Comparison of ENCODE assay signal across 27 cellular contexts in the genomic region with DNA sequence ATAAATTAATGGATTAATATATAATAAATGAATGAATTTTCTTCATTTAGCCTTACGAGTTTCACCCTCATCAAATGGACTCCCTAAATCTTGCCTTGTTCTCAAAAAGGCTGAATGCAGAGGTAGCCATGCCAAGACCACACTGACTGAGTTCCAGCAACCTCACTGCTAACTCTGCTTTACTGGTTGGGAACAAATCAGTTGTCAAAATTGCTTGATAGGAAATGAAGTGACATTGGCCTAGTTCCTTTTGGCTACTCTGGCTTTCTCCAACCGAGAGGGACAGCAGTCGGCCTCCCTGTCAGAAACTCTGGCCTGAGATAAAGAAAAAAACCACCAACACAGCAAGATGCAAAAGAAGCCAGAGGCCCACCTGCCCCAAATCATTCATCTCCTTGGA.
"Had no signal": no experiment of that assay in that cellular context is flagged by ENCODE, and none has a peak within 500 bp of the region (broad histone marks: within the 10 kb centered on the region; RNA-seq: fewer than 3 reads in every experiment).

No MANE protein-coding gene starts in this region.

- H3K27ac ChIP-seq: stomach, suprapubic skin, testis, thoracic aorta, thyroid gland, tibial artery, tibial nerve, transverse colon, upper lobe of left lung, upper lobe of right lung, uterus, vagina had no signal

- H3K4me1 Mint-ChIP-seq: stimulated activated effector memory CD8-positive, alpha-beta T cell treated with anti-CD3 and anti-CD28 coated beads, Interleukin-12 subunit alpha, Interleukin-12 subunit beta, amount 100 ng/mL, for 72 hours; stimulated activated memory B cell treated with anti-CD40 and anti-IgM and Interleukin-4, amounts not matched to agents 10 μg/mL and 1 μg/mL and 100 μg/mL, for 72 hours; stimulated activated naive B cell treated with anti-CD40 and anti-IgM and Interleukin-4, amounts not matched to agents 10 μg/mL and 1 μg/mL and 100 μg/mL, for 72 hours; stimulated activated naive CD8-positive, alpha-beta T cell treated with anti-CD3 and anti-CD28 coated beads, Interleukin-15, amount 100 ng/mL, for 72 hours had no signal

- H3K27me3 ChIP-seq: stomach, suprapubic skin, testis, thyroid gland, tibial artery, tibial nerve, transverse colon, upper lobe of left lung, upper lobe of right lung, uterus, vagina had no signal

- H3K9me3 ChIP-seq: suprapubic skin, testis, thoracic aorta, thyroid gland, tibial artery, tibial nerve, transverse colon, upper lobe of left lung, upper lobe of right lung, uterus, vagina had no signal

- DNase-seq: stimulated activated CD4-positive, alpha-beta T cell treated with anti-CD3 and anti-CD28 coated beads, Interleukin-4, amount 100 ng/mL, for 1 hour; stimulated activated CD4-positive, alpha-beta T cell treated with anti-CD3 and anti-CD28 coated beads, Interleukin-4, amount 100 ng/mL, for 24 hours; stimulated activated CD4-positive, alpha-beta T cell treated with anti-CD3 and anti-CD28 coated beads, Interleukin-4, amount 100 ng/mL, for 4 hours; stimulated activated CD8-positive, alpha-beta memory T cell treated with anti-CD3 and anti-CD28 coated beads, Interleukin-4, amount 100 ng/mL, for 48 hours; stimulated activated naive B cell treated with anti-CD40 and anti-IgM and Interleukin-4, amounts not matched to agents 10 μg/mL and 1 μg/mL and 100 μg/mL, for 72 hours; stimulated activated naive CD4-positive, alpha-beta T cell; stimulated activated naive CD4-positive, alpha-beta T cell treated with Interleukin-2 at 50 U/mL for 16 hours; stimulated activated naive CD8-positive, alpha-beta T cell treated with anti-CD3 and anti-CD28 coated beads, Interleukin-15, amount 100 ng/mL, for 72 hours; stimulated activated naive CD8-positive, alpha-beta T cell treated with anti-CD3 and anti-CD28 coated beads, Interleukin-15, Interleukin-2, amounts not matched to agents 100 U/mL and 50 U/mL, for 24 hours; stomach; substantia nigra; testis; thyroid gland; tibial artery; transverse colon; trophoblast cell; upper lobe of left lung; upper lobe of right lung; uterus had no signal

- H3K36me3 Mint-ChIP-seq: stimulated activated effector memory CD8-positive, alpha-beta T cell treated with anti-CD3 and anti-CD28 coated beads, Interleukin-12 subunit alpha, Interleukin-12 subunit beta, amount 100 ng/mL, for 72 hours; stimulated activated memory B cell treated with anti-CD40 and anti-IgM and Interleukin-4, amounts not matched to agents 10 μg/mL and 1 μg/mL and 100 μg/mL, for 72 hours; stimulated activated naive B cell treated with anti-CD40 and anti-IgM and Interleukin-4, amounts not matched to agents 10 μg/mL and 1 μg/mL and 100 μg/mL, for 72 hours; type B pancreatic cell had no signal

- H3K4me3 Mint-ChIP-seq: stimulated activated effector memory CD8-positive, alpha-beta T cell treated with anti-CD3 and anti-CD28 coated beads, Interleukin-12 subunit alpha, Interleukin-12 subunit beta, amount 100 ng/mL, for 72 hours; stimulated activated memory B cell treated with anti-CD40 and anti-IgM and Interleukin-4, amounts not matched to agents 10 μg/mL and 1 μg/mL and 100 μg/mL, for 72 hours; stimulated activated naive B cell treated with anti-CD40 and anti-IgM and Interleukin-4, amounts not matched to agents 10 μg/mL and 1 μg/mL and 100 μg/mL, for 72 hours; stimulated activated naive CD8-positive, alpha-beta T cell treated with anti-CD3 and anti-CD28 coated beads, Interleukin-15, amount 100 ng/mL, for 72 hours; stimulated activated naive CD8-positive, alpha-beta T cell treated with anti-CD3 and anti-CD28 coated beads, Interleukin-15, Interleukin-2, amounts not matched to agents 100 ng/mL and 50 ng/mL, for 24 hours; type B pancreatic cell had no signal

- H3K9me3 Mint-ChIP-seq: stimulated activated effector memory CD8-positive, alpha-beta T cell treated with anti-CD3 and anti-CD28 coated beads, Interleukin-12 subunit alpha, Interleukin-12 subunit beta, amount 100 ng/mL, for 72 hours; stimulated activated memory B cell treated with anti-CD40 and anti-IgM and Interleukin-4, amounts not matched to agents 10 μg/mL and 1 μg/mL and 100 μg/mL, for 72 hours; stimulated activated naive CD8-positive, alpha-beta T cell treated with anti-CD3 and anti-CD28 coated beads, Interleukin-15, amount 100 ng/mL, for 72 hours; stimulated activated naive CD8-positive, alpha-beta T cell treated with anti-CD3 and anti-CD28 coated beads, Interleukin-15, Interleukin-2, amounts not matched to agents 100 ng/mL and 50 ng/mL, for 24 hours; type B pancreatic cell had no signal

- H3K4me3 ChIP-seq: stomach, suprapubic skin, testis, thoracic aorta, thyroid gland, tibial artery, tibial nerve, transverse colon, upper lobe of left lung, upper lobe of right lung, uterus, vagina had no signal

- ATAC-seq: stimulated activated effector memory CD8-positive, alpha-beta T cell treated with anti-CD3 and anti-CD28 coated beads, Interleukin-12 subunit alpha, Interleukin-12 subunit beta, amount 100 ng/mL, for 72 hours; stimulated activated memory B cell treated with anti-CD40 and anti-IgM and Interleukin-4, amounts not matched to agents 10 μg/mL and 1 μg/mL and 100 μg/mL, for 72 hours; stimulated activated naive B cell treated with anti-CD40 and anti-IgM and Interleukin-4, amounts not matched to agents 10 μg/mL and 1 μg/mL and 100 μg/mL, for 72 hours; stimulated activated naive CD8-positive, alpha-beta T cell treated with anti-CD3 and anti-CD28 coated beads, Interleukin-15, amount 100 ng/mL, for 72 hours; stimulated activated naive CD8-positive, alpha-beta T cell treated with anti-CD3 and anti-CD28 coated beads, Interleukin-15, Interleukin-2, amounts not matched to agents 100 U/mL and 50 U/mL, for 24 hours; upper lobe of right lung had no signal

- H3K36me3 ChIP-seq: stomach, suprapubic skin, thoracic aorta, thyroid gland, tibial artery, tibial nerve, transverse colon, upper lobe of left lung, upper lobe of right lung, uterus, vagina had no signal

- H3K4me1 ChIP-seq: suprapubic skin, testis, thyroid gland, tibial artery, transverse colon, upper lobe of left lung, uterus, vagina had no signal

- H3K27ac Mint-ChIP-seq: stimulated activated effector memory CD8-positive, alpha-beta T cell treated with anti-CD3 and anti-CD28 coated beads, Interleukin-12 subunit alpha, Interleukin-12 subunit beta, amount 100 ng/mL, for 72 hours; stimulated activated memory B cell treated with anti-CD40 and anti-IgM and Interleukin-4, amounts not matched to agents 10 μg/mL and 1 μg/mL and 100 μg/mL, for 72 hours; stimulated activated naive B cell treated with anti-CD40 and anti-IgM and Interleukin-4, amounts not matched to agents 10 μg/mL and 1 μg/mL and 100 μg/mL, for 72 hours; stimulated activated naive CD8-positive, alpha-beta T cell treated with anti-CD3 and anti-CD28 coated beads, Interleukin-15, amount 100 ng/mL, for 72 hours; stimulated activated naive CD8-positive, alpha-beta T cell treated with anti-CD3 and anti-CD28 coated beads, Interleukin-15, Interleukin-2, amounts not matched to agents 100 ng/mL and 50 ng/mL, for 24 hours; type B pancreatic cell had no signal

- H3K27me3 Mint-ChIP-seq: stimulated activated naive CD8-positive, alpha-beta T cell treated with anti-CD3 and anti-CD28 coated beads, Interleukin-15, Interleukin-2, amounts not matched to agents 100 ng/mL and 50 ng/mL, for 24 hours; type B pancreatic cell had no signal
